ENCODE assay signal across 8 cellular contexts in the genomic region with DNA sequence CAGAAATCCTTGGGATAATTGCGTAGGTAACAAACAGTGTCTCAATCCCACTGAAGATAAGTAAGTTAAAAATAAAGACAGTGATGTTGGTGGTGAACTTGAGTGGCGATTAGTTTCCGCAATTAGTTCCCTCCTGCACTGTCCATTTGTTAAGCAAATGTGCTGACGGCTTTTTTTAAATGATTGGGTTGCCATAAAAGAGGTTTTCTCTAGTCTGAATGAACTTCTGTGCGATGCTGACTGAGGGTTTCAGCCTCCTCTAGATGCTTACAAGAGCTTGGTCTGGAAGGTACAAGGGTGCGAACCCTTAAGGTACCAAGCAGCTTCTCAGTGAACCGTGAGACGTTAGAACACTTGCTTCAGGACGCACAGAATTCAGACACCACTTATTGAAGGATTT. TPM values are rescaled to one million over a fixed set of nuclear protein-coding genes. Genes with fewer than 3 reads are reported as not detected.
DNase-seq lines count a peak whose midpoint lies in the region; ATAC-seq and TF ChIP-seq lines count a peak whose summit lies in the region.

No MANE protein-coding gene starts in this region.

- intact Hi-C loops in cardiac septum (cut with DNase I) (no loop called here), upper lobe of right lung (cut with DNase I) (no loop called here)
- intact Hi-C loops in activated CD8-positive, alpha-beta T cell treated with anti-CD3 and anti-CD28 coated beads for 36 hours (cut with micrococcal nuclease) = loop anchor here (5.0 kb wide), 2 partner anchors 70 to 90 kb away; no protein-coding TSS in a partner anchor

- no peaks in the 10 kb centered on the region for H3K4me1 ChIP-seq in cardiac muscle cell (ENCODE audit: low read depth)
- H3K4me1 ChIP-seq in upper lobe of right lung = peaks cover 23% of the 10 kb centered on the region

- H3K27ac ChIP-seq in cardiac muscle cell (no peak overlapping the region), upper lobe of right lung (peak overlapping the region; percentile 84)

- peaks cover 59% of the 10 kb centered on the region for H3K27me3 ChIP-seq in cardiac muscle cell
- no peaks in the 10 kb centered on the region for H3K27me3 ChIP-seq in upper lobe of right lung

- H3K4me3 Mint-ChIP-seq in activated CD8-positive, alpha-beta T cell treated with anti-CD3 and anti-CD28 coated beads for 36 hours = peak overlapping the region; percentile 91

- H3K27me3 Mint-ChIP-seq in activated CD8-positive, alpha-beta T cell treated with anti-CD3 and anti-CD28 coated beads for 36 hours = no peaks in the 10 kb centered on the region

- H3K4me3 ChIP-seq in cardiac muscle cell (peak overlapping the region; percentile 59), upper lobe of right lung (peak overlapping the region; percentile 68)

- H3K36me3 ChIP-seq in cardiac muscle cell (no peaks in the 10 kb centered on the region), upper lobe of right lung (no peaks in the 10 kb centered on the region)

- H3K9me3 ChIP-seq in cardiac muscle cell (ENCODE audit: low read depth) (no peaks in the 10 kb centered on the region), upper lobe of right lung (no peaks in the 10 kb centered on the region)

- CTCF ChIA-PET in activated CD8-positive, alpha-beta T cell treated with anti-CD3 and anti-CD28 coated beads for 36 hours (lab: Charles Lee) = interaction anchor here (1.1 to 4.6 kb wide), 6 partner anchors 9 to 92 kb away, joined by 3 to 40 read pairs (median 9); no protein-coding TSS in a partner anchor

- TF ChIP-seq CTCF in cardiac muscle cell (IDR thresholded peaks at IDR 0.05; ENCODE audit: low read depth, low read length) = no peak
- no peak for TF ChIP-seq CTCF in activated CD8-positive, alpha-beta T cell treated with anti-CD3 and anti-CD28 coated beads for 36 hours (IDR thresholded peaks at IDR 0.05)
- no peak for TF ChIP-seq CTCF in upper lobe of right lung (IDR thresholded peaks at IDR 0.05)

- H3K4me1 Mint-ChIP-seq in activated CD8-positive, alpha-beta T cell treated with anti-CD3 and anti-CD28 coated beads for 36 hours (ENCODE audit: low read depth) = peaks cover 71% of the 10 kb centered on the region

- ATAC-seq in activated CD8-positive, alpha-beta T cell treated with anti-CD3 and anti-CD28 coated beads for 36 hours = no peak
- no peak for ATAC-seq in upper lobe of right lung

- no peak for DNase-seq in cardiac muscle cell (ENCODE audit: low read depth in 1 of 2, low spot score in 1 of 2)
- no peak for DNase-seq in cardiac septum (ENCODE audit: low spot score)
- peak; percentile 15 for DNase-seq in activated CD8-positive, alpha-beta T cell treated with anti-CD3 and anti-CD28 coated beads for 36 hours
- DNase-seq in left kidney (ENCODE audit: low read depth, low spot score) = peak; percentile 5
- no peak for DNase-seq in upper lobe of right lung
- no peak for DNase-seq in islet precursor cell
- DNase-seq in NCI-H524 treated with DMSO at 0.1 percent for 48 hours (lab: John Stamatoyannopoulos, UW) = no peak
- DNase-seq in stimulated activated CD4-positive, alpha-beta T cell treated with anti-CD3 and anti-CD28 coated beads, Interleukin-4, amount 100 ng/mL, for 4 hours = no peak

- H3K27ac Mint-ChIP-seq in activated CD8-positive, alpha-beta T cell treated with anti-CD3 and anti-CD28 coated beads for 36 hours = peak overlapping the region; percentile 28

- peaks cover 4% of the 10 kb centered on the region for H3K36me3 Mint-ChIP-seq in activated CD8-positive, alpha-beta T cell treated with anti-CD3 and anti-CD28 coated beads for 36 hours (ENCODE audit: low read depth)

- POLR2A ChIA-PET in activated CD8-positive, alpha-beta T cell treated with anti-CD3 and anti-CD28 coated beads for 36 hours (lab: Charles Lee) = interaction anchor here (0.7 to 3.6 kb wide), 7 partner anchors 16 to 92 kb away, joined by 3 to 16 read pairs (median 4); no protein-coding TSS in a partner anchor

- H3K9me3 Mint-ChIP-seq in activated CD8-positive, alpha-beta T cell treated with anti-CD3 and anti-CD28 coated beads for 36 hours = no peaks in the 10 kb centered on the region

RNA-seq across cellular contexts. Expression of a gene that starts 0.7 kb away (rescaled TPM):
- total RNA-seq in cardiac muscle cell (0.83 TPM in 1 of 2 replicates, not detected in the other), cardiac septum (1.5 TPM), upper lobe of right lung (35.3 TPM)
- 0.34 and 1.1 TPM in 2 replicates for polyA plus RNA-seq in cardiac muscle cell
- total RNA-seq in activated CD8-positive, alpha-beta T cell treated with anti-CD3 and anti-CD28 coated beads for 36 hours = 10 to 100 TPM; 16.2 to 18.3 TPM

Comparison
In these comparisons a context has a peak if more than half of its experiments do, and no peak if none do; other contexts are left out.
1. DNase-seq: peak in activated CD8-positive, alpha-beta T cell treated with anti-CD3 and anti-CD28 coated beads for 36 hours (single experiment) and left kidney (single experiment); none in cardiac muscle cell (0 of 2), cardiac septum (single experiment), upper lobe of right lung (single experiment), islet precursor cell (single experiment), NCI-H524 treated with DMSO at 0.1 percent for 48 hours (single experiment) and stimulated activated CD4-positive, alpha-beta T cell treated with anti-CD3 and anti-CD28 coated beads, Interleukin-4, amount 100 ng/mL, for 4 hours (0 of 2).